ENCODE assay signal across 8 cellular contexts in genomic region chr1:228488818-228489674, GRCh38. TPM values are rescaled to one million over a fixed set of nuclear protein-coding genes. Genes with fewer than 3 reads are reported as not detected.
DNase-seq lines count a peak whose midpoint lies in the region; ATAC-seq and TF ChIP-seq lines count a peak whose summit lies in the region.

No MANE protein-coding gene starts in this region.

- H3K4me2 ChIP-seq in BLaER1 treated with 17β-estradiol and CSF1 and Interleukin-3, amounts not matched to agents 10 nM and 100 nM = peak overlapping the region; percentile 94 to 100 (median 97)
- H3K4me2 ChIP-seq in IMR-90 (ENCODE audit: low read depth, low read length) = peak overlapping the region; percentile 97

- peaks cover 35 to 56% (median 44%) of the 10 kb centered on the region in 10 experiments for H3K4me1 ChIP-seq in BLaER1 treated with 17β-estradiol and CSF1 and Interleukin-3, amounts not matched to agents 10 nM and 100 nM
- H3K4me1 ChIP-seq in IMR-90 (ENCODE audit: control insufficient read depth, insufficient read depth, low read length) (peaks cover 18% of the 10 kb centered on the region), SJCRH30 (peaks cover 8% of the 10 kb centered on the region; the same call in 1 of the 2 replicates)

- H3K9me3 ChIP-seq in BLaER1 treated with 17β-estradiol and CSF1 and Interleukin-3, amounts not matched to agents 10 nM and 100 nM (replicated peaks in 1 of 11) = no peaks in the 10 kb centered on the region
- H3K9me3 ChIP-seq in IMR-90 (ENCODE audit: control insufficient read depth, insufficient read depth, low read length) = no peaks in the 10 kb centered on the region
- no peaks in the 10 kb centered on the region for H3K9me3 ChIP-seq in SJCRH30 (replicated peaks)

- H3K4me1 Mint-ChIP-seq in brain (peaks cover 42% of the 10 kb centered on the region), naive B cell (peaks cover 31 to 48% (median 44%) of the 10 kb centered on the region in 3 donors)

- no TSS peak for BruUV-seq in IMR-90 (replicated peaks; lab: Mats Ljungman, UMichigan)

- no peaks in the 10 kb centered on the region for H3K27me3 ChIP-seq in BLaER1 treated with 17β-estradiol and CSF1 and Interleukin-3, amounts not matched to agents 10 nM and 100 nM
- no peaks in the 10 kb centered on the region for H3K27me3 ChIP-seq in IMR-90 (ENCODE audit: control insufficient read depth, insufficient read depth, low read length)
- H3K27me3 ChIP-seq in SJCRH30 = no peaks in the 10 kb centered on the region

- peak overlapping the region; percentile 68; the same call in 1 of the 2 replicates for H3K23ac ChIP-seq in IMR-90 (ENCODE audit: low read depth, low read length)

- in situ Hi-C loops in IMR-90 (cut with MboI; ENCODE audit: low sequenced_read_pairs) = no loop called here

- 80% methylated on average over 1 of the region's 9 CpGs; no CpG with 5 or more reads in 1 of the 2 experiments for WGBS in IMR-90 (ENCODE audit: extremely low coverage in 2 of 2, insufficient read length in 1 of 2), 2 experiments

- peak overlapping the region; percentile 21 to 47; a peak in 2 of 4 replicates for H4K8ac ChIP-seq in IMR-90 (ENCODE audit: low read depth in 2 of 2, low read length in 2 of 2)

- H2AK9ac ChIP-seq in IMR-90 (replicated peaks; ENCODE audit: low read depth, low read length, poor library complexity) = peak overlapping the region; percentile 93

- H3K27ac ChIP-seq in BLaER1 treated with 17β-estradiol and CSF1 and Interleukin-3, amounts not matched to agents 10 nM and 100 nM = peak overlapping the region in 6 of 11 experiments; percentile 93 to 98 (median 98); a peak in 9 of 22 replicates
- H3K27ac ChIP-seq in IMR-90 (ENCODE audit: insufficient read depth, low read length) = peak overlapping the region; percentile 76; the same call in 1 of the 2 replicates
- H3K27ac ChIP-seq in SJCRH30 = no peak overlapping the region

- peak overlapping the region; percentile 81; the same call in 1 of the 2 replicates for H3K14ac ChIP-seq in IMR-90 (replicated peaks; ENCODE audit: low read depth, low read length)

- DNase-seq in IMR-90 (no peak), naive B cell (no peak), NCI-H187 treated with DMSO at 0.1 percent for 48 hours (lab: John Stamatoyannopoulos, UW) (no peak), T1000 (lab: John Stamatoyannopoulos, UW) (no peak), SJCRH30 (no peak)

- H3K9me3 Mint-ChIP-seq in brain (peaks cover 0 to 11% (median 2%) of the 10 kb centered on the region in 5 experiments), naive B cell (peaks cover 0 to 2% (median 0%) of the 10 kb centered on the region in 7 donors)

- H3K27me3 Mint-ChIP-seq in brain (peaks cover 16% of the 10 kb centered on the region), naive B cell (no peaks in the 10 kb centered on the region)

- POLR2A ChIA-PET in IMR-90 (lab: Charles Lee; ENCODE audit: unreplicated experiment) = no interaction called here

- H3K18ac ChIP-seq in IMR-90 (ENCODE audit: low read depth, low read length) = no peak overlapping the region

- H3K36me3 ChIP-seq in BLaER1 treated with 17β-estradiol and CSF1 and Interleukin-3, amounts not matched to agents 10 nM and 100 nM = peaks cover 49 to 54% (median 50%) of the 10 kb centered on the region in 11 experiments
- H3K36me3 ChIP-seq in IMR-90 (ENCODE audit: control insufficient read depth, insufficient read depth, low read length) (peaks cover 38% of the 10 kb centered on the region), SJCRH30 (peaks cover 17% of the 10 kb centered on the region)

- CTCF ChIA-PET in IMR-90 (lab: Yijun Ruan, JAX) = interaction anchor here (1.2 kb wide), 1 partner anchor 12 kb away, joined by 3 read pairs; no protein-coding TSS in a partner anchor

- TF ChIP-seq POLR2A in IMR-90 (IDR thresholded peaks at IDR 0.05; ENCODE audit: low read depth, low read length) = no peak

- peaks cover 24% of the 10 kb centered on the region for H3K9me1 ChIP-seq in IMR-90 (ENCODE audit: insufficient read depth, low read length)

- H3K27ac Mint-ChIP-seq in brain = peak overlapping the region; percentile 90 to 99 (median 95)
- H3K27ac Mint-ChIP-seq in naive B cell = peak overlapping the region; percentile 41 to 100 (median 74)

- ATAC-seq in IMR-90 (ENCODE audit: low read depth) (no peak), naive B cell (ENCODE audit: low read depth in 2 of 2) (no peak), GM19023 (IDR thresholded peaks at IDR 0.05; ENCODE audit: unreplicated experiment) (no peak)

- no peak overlapping the region for H4K5ac ChIP-seq in IMR-90 (ENCODE audit: low read depth, low read length)

- no peak overlapping the region for H2BK15ac ChIP-seq in IMR-90 (ENCODE audit: low read depth, low read length)

- peak overlapping the region; percentile 42; the same call in 1 of the 2 replicates for H2BK120ac ChIP-seq in IMR-90 (ENCODE audit: low read depth, low read length)

- no peak for TF ChIP-seq RAD21 in IMR-90 (IDR thresholded peaks at IDR 0.05; ENCODE audit: low read length)

- H3K4me3 Mint-ChIP-seq in brain (peak overlapping the region; percentile 91 to 96 (median 93)), naive B cell (peak overlapping the region; percentile 85 to 96 (median 90))

- peaks cover 28 to 57% of the 10 kb centered on the region in 2 experiments for H3K79me1 ChIP-seq in IMR-90 (ENCODE audit: low read depth in 1 of 2, low read length in 2 of 2)

- peak overlapping the region; percentile 57 for H2AK5ac ChIP-seq in IMR-90 (ENCODE audit: low read depth, low read length)

- peak overlapping the region; percentile 81 for H3K4ac ChIP-seq in IMR-90 (ENCODE audit: low read depth, low read length)

- intact Hi-C loops in IMR-90 (cut with micrococcal nuclease) = no loop called here

- peak overlapping the region; percentile 18; the same call in 1 of the 2 replicates for H2BK20ac ChIP-seq in IMR-90 (ENCODE audit: low read depth, low read length)

- H4K91ac ChIP-seq in IMR-90 (ENCODE audit: insufficient read depth, low read depth, low read length) = peak overlapping the region; percentile 27

- peak overlapping the region; percentile 11 for H2BK5ac ChIP-seq in IMR-90 (ENCODE audit: low read depth, low read length, poor library complexity, severe bottlenecking)

- H3K36me3 Mint-ChIP-seq in brain = peaks cover 50% of the 10 kb centered on the region
- H3K36me3 Mint-ChIP-seq in naive B cell = peaks cover 5 to 20% of the 10 kb centered on the region in 2 donors

- dilution Hi-C loops in IMR-90 (cut with HindIII; ENCODE audit: low sequenced_read_pairs, unreplicated experiment) = no loop called here

- H2AFZ ChIP-seq in IMR-90 (replicated peaks; ENCODE audit: low read length, poor library complexity) = peak overlapping the region; percentile 24

- peak overlapping the region; percentile 90 to 96 (median 95) for H3K9ac ChIP-seq in BLaER1 treated with 17β-estradiol and CSF1 and Interleukin-3, amounts not matched to agents 10 nM and 100 nM
- peak overlapping the region; percentile 85 for H3K9ac ChIP-seq in IMR-90 (ENCODE audit: low read depth, low read length)

- TF ChIP-seq CTCF in IMR-90 (conservative IDR thresholded peaks at IDR 0.05; ENCODE audit: low read depth, low read length) = no peak
- no peak for TF ChIP-seq CTCF in brain (conservative IDR thresholded peaks at IDR 0.05)

- peaks cover 15 to 61% (median 44%) of the 10 kb centered on the region in 11 experiments; a peak in 20 of 22 replicates for H4K20me1 ChIP-seq in BLaER1 treated with 17β-estradiol and CSF1 and Interleukin-3, amounts not matched to agents 10 nM and 100 nM
- H4K20me1 ChIP-seq in IMR-90 (ENCODE audit: insufficient read depth, low read length) = peaks cover 11% of the 10 kb centered on the region

- peak overlapping the region; percentile 84 to 97 (median 91); a peak in 17 of 20 replicates for H3K4me3 ChIP-seq in BLaER1 treated with 17β-estradiol and CSF1 and Interleukin-3, amounts not matched to agents 10 nM and 100 nM
- H3K4me3 ChIP-seq in IMR-90 (ENCODE audit: insufficient read depth, low read depth, low read length) (peak overlapping the region; percentile 70; the same call in 1 of the 2 replicates), SJCRH30 (no peak overlapping the region; the same call in 1 of the 2 replicates)

- H3K56ac ChIP-seq in IMR-90 (ENCODE audit: extremely low read depth, insufficient read depth, low read length) = no peak overlapping the region

TF ChIP-seq in IMR-90, 13 proteins besides CTCF, POLR2A, EP300 and RAD21:
- TF ChIP-seq MXI1 (IDR thresholded peaks at IDR 0.05; ENCODE audit: borderline replicate concordance, low read depth, low read length) (no peak), MAZ (IDR thresholded peaks at IDR 0.05; ENCODE audit: borderline replicate concordance, low read depth, low read length) (no peak), FOS (IDR thresholded peaks at IDR 0.05; ENCODE audit: low read depth, low read length) (no peak), SMC3 (IDR thresholded peaks at IDR 0.05; ENCODE audit: low read depth, low read length) (no peak)

RNA-seq across cellular contexts. Expression of gene RNF187, which starts 1.9 kb away (rescaled TPM):
- total RNA-seq in IMR-90 (2012; rRNA removed) = 13.6 and 14.0 TPM in 2 replicates
- polyA plus RNA-seq in IMR-90 (2012; rRNA removed) = 55.4 and 60.2 TPM in 2 replicates
- 66.0 and 74.1 TPM in 2 replicates for polyA plus RNA-seq in IMR-90 (2012; cell fraction: cytosol; rRNA removed)
- 23.7 and 33.7 TPM in 2 replicates for polyA plus RNA-seq in IMR-90 (2012; cell fraction: nucleus; rRNA removed; ENCODE audit: low replicate concordance)
- polyA plus RNA-seq in brain (ENCODE audit: insufficient read depth, low read depth, low replicate concordance) = 531 TPM
- 10 to 100 TPM; 18.1 to 50.1 (median 28.3) TPM for polyA plus RNA-seq in naive B cell (ENCODE audit: low read depth in 6 of 6)
- 65.0 and 77.0 TPM in 2 replicates for total RNA-seq in SJCRH30 (2014; rRNA removed; shearing (Covaris generic))
